7 cellular contexts compared by ENCODE assay signal in genomic region chr10:12720217-12720981, GRCh38.
DNase-seq lines count a peak whose midpoint lies in the region; ATAC-seq and TF ChIP-seq lines count a peak whose summit lies in the region.

No MANE protein-coding gene starts in this region.

- peak overlapping the region; percentile 83 for H3K27ac ChIP-seq in HEK293 (ENCODE audit: extremely low read depth, low read depth, low read length)
- peak overlapping the region; percentile 52 to 85 for H3K27ac ChIP-seq in coronary artery
- H3K27ac ChIP-seq in mesenchymal stem cell (ENCODE audit: low read length, poor library complexity, severe bottlenecking), result no peak overlapping the region
- peak overlapping the region in 3 of 4 donors; percentile 43 to 69 (median 67) for H3K27ac ChIP-seq in upper lobe of left lung

- H2AK5ac ChIP-seq in mesenchymal stem cell (ENCODE audit: low read length, severe bottlenecking), result peak overlapping the region; percentile 84

- CTCF ChIA-PET in HEK293 (lab: Yijun Ruan, JAX), result interaction anchor here (0.7 to 2.2 kb wide), 3 partner anchors 9 to 1460 kb away, joined by 3 to 8 read pairs (median 5); no protein-coding TSS in a partner anchor

- TF ChIP-seq POLR2A in upper lobe of left lung (IDR thresholded peaks at IDR 0.05), result no peak

- H3K27me3 ChIP-seq in mesenchymal stem cell (ENCODE audit: control insufficient read depth in 1 of 2, insufficient read depth in 1 of 2, low read length in 2 of 2) (no peaks in the 10 kb centered on the region), upper lobe of left lung (no peaks in the 10 kb centered on the region)

- H3K4ac ChIP-seq in mesenchymal stem cell (ENCODE audit: low read depth in 1 of 2, low read length in 2 of 2), result no peak overlapping the region

- 91% methylated on average over 8 of the region's 9 CpGs for WGBS in mesenchymal stem cell
- 47 to 56% methylated on average over 9 of the region's 9 CpGs for WGBS in upper lobe of left lung, 2 donors

- no peak overlapping the region for H3K4me3 ChIP-seq in HEK293 (ENCODE audit: low read depth, low read length)
- peak overlapping the region; percentile 2 for H3K4me3 ChIP-seq in coronary artery
- no peak overlapping the region for H3K4me3 ChIP-seq in mesenchymal stem cell (ENCODE audit: insufficient read depth in 1 of 2, low read depth in 1 of 2, low read length in 2 of 2)
- no peak overlapping the region for H3K4me3 ChIP-seq in upper lobe of left lung

- DNase-seq in NCI-H460 (ENCODE audit: extremely low read depth, low read depth) (peak; percentile 28), coronary artery (ENCODE audit: low spot score) (peak; percentile 87), mesenchymal stem cell (peak; percentile 89), upper lobe of left lung (peak in 1 of 2 donors; percentile 95), cerebellum (ENCODE audit: low spot score) (no peak)

- H3K4me2 ChIP-seq in mesenchymal stem cell (ENCODE audit: low read length, poor library complexity, severe bottlenecking), result no peak overlapping the region

- H2BK12ac ChIP-seq in mesenchymal stem cell (ENCODE audit: low read length in 2 of 2), result no peak overlapping the region

- no peak overlapping the region for H4K91ac ChIP-seq in mesenchymal stem cell (ENCODE audit: low read length)

- H3K9ac ChIP-seq in mesenchymal stem cell (ENCODE audit: low read length), result peak overlapping the region; percentile 40

- no peak overlapping the region for H3K14ac ChIP-seq in mesenchymal stem cell (ENCODE audit: low read length in 2 of 2)

- no peak overlapping the region for H3K23ac ChIP-seq in mesenchymal stem cell (ENCODE audit: low read length in 2 of 2)

- no peak overlapping the region for H2AFZ ChIP-seq in mesenchymal stem cell (ENCODE audit: low read depth, low read length)

- no peak overlapping the region for H2BK120ac ChIP-seq in mesenchymal stem cell (ENCODE audit: low read depth, low read length)

- H2BK5ac ChIP-seq in mesenchymal stem cell (ENCODE audit: low read depth, low read length, poor library complexity, severe bottlenecking), result no peak overlapping the region

- no peak overlapping the region for H3K18ac ChIP-seq in mesenchymal stem cell (ENCODE audit: low read depth in 1 of 2, low read length in 2 of 2)

- H3K4me1 ChIP-seq in HEK293 (ENCODE audit: control insufficient read depth, insufficient read depth, low read length), result peaks cover 16% of the 10 kb centered on the region
- peaks cover 6% of the 10 kb centered on the region for H3K4me1 ChIP-seq in mesenchymal stem cell (ENCODE audit: control insufficient read depth, insufficient read depth, low read depth, low read length)
- H3K4me1 ChIP-seq in upper lobe of left lung, result peaks cover 22 to 25% (median 24%) of the 10 kb centered on the region in 4 donors

- H3K9me3 ChIP-seq in HEK293 (ENCODE audit: control insufficient read depth, insufficient read depth, low read depth, low read length) (no peaks in the 10 kb centered on the region), mesenchymal stem cell (ENCODE audit: control insufficient read depth, low read length) (no peaks in the 10 kb centered on the region), upper lobe of left lung (no peaks in the 10 kb centered on the region)

- TF ChIP-seq CTCF in HEK293 (tag by site-specific recombination; IDR thresholded peaks at IDR 0.05) (no peak), coronary artery (IDR thresholded peaks at IDR 0.05) (no peak), upper lobe of left lung (IDR thresholded peaks at IDR 0.05) (no peak)

- no peak overlapping the region for H4K8ac ChIP-seq in mesenchymal stem cell (ENCODE audit: low read length)

- ATAC-seq in upper lobe of left lung (ENCODE audit: low FRiP score in 2 of 2), result peak; percentile 89 to 91
- ATAC-seq in HG03571 (IDR thresholded peaks at IDR 0.05; ENCODE audit: unreplicated experiment), result no peak

- H3K36me3 ChIP-seq in HEK293 (ENCODE audit: control insufficient read depth in 2 of 2, insufficient read depth in 1 of 2, low read length in 2 of 2) (no peaks in the 10 kb centered on the region), mesenchymal stem cell (ENCODE audit: control insufficient read depth in 1 of 2, insufficient read depth in 2 of 2, low read depth in 1 of 2, low read length in 2 of 2) (no peaks in the 10 kb centered on the region), upper lobe of left lung (no peaks in the 10 kb centered on the region)

- TF ChIP-seq EP300 in upper lobe of left lung (IDR thresholded peaks at IDR 0.05), result peak; percentile 64 to 99 (median 86)

- H3K79me1 ChIP-seq in mesenchymal stem cell (replicated peaks; ENCODE audit: low read length, poor library complexity, severe bottlenecking), result peaks cover 34% of the 10 kb centered on the region

- POLR2A ChIA-PET in HEK293 (lab: Yijun Ruan, JAX), result no interaction called here

- no peak overlapping the region for H2BK15ac ChIP-seq in mesenchymal stem cell (ENCODE audit: low read depth, poor library complexity, severe bottlenecking)

TF ChIP-seq in HEK293, 187 proteins besides CTCF, POLR2A, EP300 and RAD21 (continues in another document):
- TF ChIP-seq ZNF776 (tag by site-specific recombination; IDR thresholded peaks at IDR 0.05; ENCODE audit: borderline replicate concordance) (no peak), YY1 (tag by site-specific recombination; IDR thresholded peaks at IDR 0.05) (no peak), MYNN (tag by site-specific recombination; IDR thresholded peaks at IDR 0.05; ENCODE audit: borderline replicate concordance) (no peak), KLF9 (tag by site-specific recombination; IDR thresholded peaks at IDR 0.05; ENCODE audit: low read depth) (no peak), SALL2 (tag by site-specific recombination; IDR thresholded peaks at IDR 0.05; ENCODE audit: borderline replicate concordance) (no peak), ZNF837 (tag by site-specific recombination; IDR thresholded peaks at IDR 0.05) (no peak), ZNF777 (tag by site-specific recombination; IDR thresholded peaks at IDR 0.05; ENCODE audit: borderline replicate concordance) (no peak), ZNF23 (tag by site-specific recombination; IDR thresholded peaks at IDR 0.05; ENCODE audit: borderline replicate concordance) (no peak), ZFP3 (tag by site-specific recombination; IDR thresholded peaks at IDR 0.05; ENCODE audit: low read depth) (peak; percentile 55), ZNF354C (tag by site-specific recombination; IDR thresholded peaks at IDR 0.05; ENCODE audit: borderline replicate concordance, low read depth) (no peak), ZNF184 (tag by site-specific recombination; IDR thresholded peaks at IDR 0.05) (peak; percentile 96), ZFP41 (tag by site-specific recombination; IDR thresholded peaks at IDR 0.05; ENCODE audit: borderline replicate concordance) (no peak), ZNF518A (tag by site-specific recombination; conservative IDR thresholded peaks at IDR 0.05; ENCODE audit: low read depth) (peak; percentile 62; the same call in 1 of the 2 replicates), HOXA7 (CRISPR knock-in tag; IDR thresholded peaks at IDR 0.05; ENCODE audit: borderline replicate concordance) (no peak), ZNF639 (tag by site-specific recombination; IDR thresholded peaks at IDR 0.05) (peak; percentile 98), GLIS2 (tag by site-specific recombination; IDR thresholded peaks at IDR 0.05) (no peak), ZXDB (tag by site-specific recombination; IDR thresholded peaks at IDR 0.05) (peak; percentile 98), ZNF132 (tag by site-specific recombination; IDR thresholded peaks at IDR 0.05; ENCODE audit: borderline replicate concordance) (no peak)
